Comparison of ENCODE assay signal across 22 cellular contexts in genomic region chr3:112059497-112059896, GRCh38. TPM values are rescaled to one million over a fixed set of nuclear protein-coding genes. Genes with fewer than 3 reads are reported as not detected.
"Had no signal": no experiment of that assay in that cellular context is flagged by ENCODE, and none has a peak within 500 bp of the region (broad histone marks: within the 10 kb centered on the region; RNA-seq: fewer than 3 reads in every experiment).

No MANE protein-coding gene starts in this region.

- H3K4me3 ChIP-seq: dorsolateral prefrontal cortex, right atrium auricular region, sigmoid colon, skin epidermis, stomach, thoracic aorta had no signal

- H3K9me3 ChIP-seq: right atrium auricular region, sigmoid colon, stomach, thoracic aorta had no signal

- H3K27ac ChIP-seq: dorsolateral prefrontal cortex, right atrium auricular region, sigmoid colon, skin epidermis, thoracic aorta had no signal

- H3K27ac Mint-ChIP-seq: naive thymus-derived CD4-positive, alpha-beta T cell; nephron progenitor cell had no signal

- H3K4me1 ChIP-seq: right atrium auricular region, sigmoid colon had no signal

- ATAC-seq: naive thymus-derived CD4-positive, alpha-beta T cell had no signal

- H3K4me1 Mint-ChIP-seq: nephron progenitor cell had no signal

- H3K27me3 ChIP-seq: dorsolateral prefrontal cortex, right atrium auricular region, sigmoid colon, stomach had no signal

- H3K36me3 ChIP-seq: right atrium auricular region, sigmoid colon, stomach, thoracic aorta had no signal

- H3K4me3 Mint-ChIP-seq: naive thymus-derived CD4-positive, alpha-beta T cell; nephron progenitor cell had no signal

- DNase-seq: cortex of kidney; dorsolateral prefrontal cortex; effector CD8-positive, alpha-beta T cell; foreskin melanocyte; head of caudate nucleus; hippocampal formation; kidney glomerular epithelial cell; mesendoderm; naive thymus-derived CD4-positive, alpha-beta T cell; nephron progenitor cell; sigmoid colon; stimulated activated naive CD4-positive, alpha-beta T cell; stomach; substantia nigra had no signal

RNA-seq across cellular contexts. Expression of gene TMPRSS7, which starts 25.0 kb away (rescaled TPM):
- total RNA-seq: liver; lung microvascular endothelial cell; mononuclear cell; naive thymus-derived CD4-positive, alpha-beta T cell; omental fat pad; pulmonary artery endothelial cell; right atrium auricular region; sigmoid colon; thoracic aorta had no signal
- polyA plus RNA-seq: liver had no signal
